ENCODE assay signal across 1 cellular context in genomic region chr12:645563-646071, GRCh38.
TF ChIP-seq lines count a peak whose summit lies in the region.

No MANE protein-coding gene starts in this region.

TF ChIP-seq in K562, 482 proteins besides CTCF, POLR2A, EP300 and RAD21 (continued from another document and continues in another):
- TF ChIP-seq ZBTB40 (IDR thresholded peaks at IDR 0.05) (no peak), ZBTB40 (CRISPR knock-in tag; IDR thresholded peaks at IDR 0.05) (no peak), CREB3L1 (IDR thresholded peaks at IDR 0.05; ENCODE audit: borderline replicate concordance, low read depth) (no peak), ZBTB34 (CRISPR knock-in tag; IDR thresholded peaks at IDR 0.05) (no peak), MAFK (IDR thresholded peaks at IDR 0.05; ENCODE audit: low read length) (peak; percentile 92), SMARCB1 (IDR thresholded peaks at IDR 0.05; ENCODE audit: insufficient read length, low read depth) (peak; percentile 58), NR2C1 (IDR thresholded peaks at IDR 0.05) (peak; percentile 67), NR2C1 (tag; IDR thresholded peaks at IDR 0.05) (peak; percentile 80), MAZ (CRISPR knock-in tag; conservative IDR thresholded peaks at IDR 0.05 in 1 of 2, IDR thresholded peaks at IDR 0.05 in 1 of 2) (no peak), CHD7 (IDR thresholded peaks at IDR 0.05; ENCODE audit: low read depth, low read length) (no peak), TSHZ1 (CRISPR knock-in tag; IDR thresholded peaks at IDR 0.05) (no peak), FOS (IDR thresholded peaks at IDR 0.05; ENCODE audit: extremely low read depth, insufficient read length) (peak; percentile 7), PTRF (tag; IDR thresholded peaks at IDR 0.05) (peak; percentile 12; the same call in 1 of the 2 replicates)
